In the genomic region with DNA sequence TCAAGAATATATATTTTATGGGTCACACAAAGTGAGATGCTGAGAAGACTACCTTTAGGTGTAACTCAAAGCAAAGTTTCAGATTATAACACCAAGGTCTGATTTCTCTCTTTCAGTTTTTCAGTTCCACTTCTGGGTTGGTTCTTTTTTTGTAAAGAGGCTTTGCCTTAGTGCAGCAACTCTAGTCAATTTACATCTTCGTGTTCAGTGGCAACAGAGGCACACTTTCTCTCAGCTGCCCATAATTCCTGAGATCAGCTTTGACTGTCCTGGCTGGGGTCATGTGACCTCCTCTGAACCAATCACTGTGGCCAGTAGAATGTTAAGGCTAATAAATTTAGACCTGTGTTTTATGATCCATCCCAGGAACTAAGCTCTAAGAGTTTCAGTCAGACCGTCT, we compare ENCODE assay signal across 12 cellular contexts.
DNase-seq lines count a peak whose midpoint lies in the region; ATAC-seq, FAIRE-seq and TF ChIP-seq lines count a peak whose summit lies in the region.
"Had no signal": no experiment of that assay in that cellular context is flagged by ENCODE, and none has a peak within 500 bp of the region (broad histone marks: within the 10 kb centered on the region; RNA-seq: fewer than 3 reads in every experiment).

No MANE protein-coding gene starts in this region.

- ATAC-seq in GM18520 (IDR thresholded peaks at IDR 0.05; ENCODE audit: unreplicated experiment) (peak; percentile 78), GM21515 (IDR thresholded peaks at IDR 0.05; ENCODE audit: unreplicated experiment) (peak; percentile 85), HG03045 (IDR thresholded peaks at IDR 0.05; ENCODE audit: unreplicated experiment) (peak; percentile 87), GM12878 (peak; percentile 90)
- ATAC-seq: heart right ventricle, PC-3 had no signal

- no peak overlapping the region for H3K4me3 Mint-ChIP-seq in Calu3 (ENCODE audit: low read depth, unreplicated experiment)
- H3K4me3 Mint-ChIP-seq: activated naive CD4-positive, alpha-beta T cell treated with anti-CD3 and anti-CD28 coated beads, Interleukin-2, amount 10 ng/mL, durations not matched to agents 7 days and 5 days; CD4-positive, CD25-positive, alpha-beta regulatory T cell had no signal

- no peaks in the 10 kb centered on the region for H3K9me3 Mint-ChIP-seq in Calu3 (ENCODE audit: low read depth, unreplicated experiment)

- no peak for TF ChIP-seq RAD21 in GM12878 (IDR thresholded peaks at IDR 0.05; ENCODE audit: insufficient read depth, low read depth, low read length)

- RAD21 ChIA-PET in GM12878 (lab: Charles Lee; ENCODE audit: unreplicated experiment), result no interaction called here

- H3K9me3 ChIP-seq in GM12878 (replicated peaks; ENCODE audit: control insufficient read depth, insufficient read depth, low read length), result no peaks in the 10 kb centered on the region
- H3K9me3 ChIP-seq: heart right ventricle had no signal

- CTCF ChIA-PET in GM12878 (lab: Yijun Ruan, JAX), result no interaction called here
- CTCF ChIA-PET in Calu3 (lab: Charles Lee), result no interaction called here

- POLR2A ChIA-PET in GM12878 (lab: Charles Lee), result no interaction called here

- no peaks in the 10 kb centered on the region for H3K27me3 Mint-ChIP-seq in Calu3 (ENCODE audit: unreplicated experiment)
- H3K27me3 Mint-ChIP-seq: activated naive CD4-positive, alpha-beta T cell treated with anti-CD3 and anti-CD28 coated beads, Interleukin-2, amount 10 ng/mL, durations not matched to agents 7 days and 5 days; CD4-positive, CD25-positive, alpha-beta regulatory T cell had no signal

- H3K4me3 ChIP-seq in GM12878, result no peak overlapping the region
- H3K4me3 ChIP-seq: heart right ventricle had no signal

- TF ChIP-seq EP300 in GM12878 (IDR thresholded peaks at IDR 0.05; ENCODE audit: borderline replicate concordance in 1 of 2, control insufficient read depth in 1 of 2, low read depth in 2 of 2, low read length in 2 of 2), result no peak

- H3K4me2 ChIP-seq in GM12878 (ENCODE audit: control insufficient read depth, insufficient read depth), result peak overlapping the region; percentile 19; the same call in 1 of the 2 replicates

- intact Hi-C loops in GM12878 (cut with micrococcal nuclease; ENCODE audit: unreplicated experiment) (no loop called here), Calu3 (cut with micrococcal nuclease; ENCODE audit: unreplicated experiment) (no loop called here)

- SMC1A ChIA-PET in GM12878 (lab: Charles Lee; ENCODE audit: uncharacterized antibody, unreplicated experiment), result interaction anchor here (1.4 kb wide), 1 partner anchor 22 kb away, joined by 4 read pairs; no protein-coding TSS in a partner anchor

- 5% methylated on average over 2 of the region's 2 CpGs for WGBS in GM12878 (ENCODE audit: insufficient coverage, insufficient replicate concordance, low lambda C conversion rate, missing lambda C conversion rate)

- DNase-seq in GM12878 (ENCODE audit: low read depth, low spot score) (peak; percentile 52), NCI-H128 (lab: John Stamatoyannopoulos, UW; ENCODE audit: unreplicated experiment) (no peak), DMS53 treated with DMSO at 0.1 percent for 48 hours (lab: John Stamatoyannopoulos, UW; ENCODE audit: unreplicated experiment) (no peak), NCI-H2227 treated with DMSO at 0.1 percent for 48 hours (lab: John Stamatoyannopoulos, UW) (no peak), Calu3 (no peak)
- DNase-seq: activated naive CD4-positive, alpha-beta T cell treated with anti-CD3 and anti-CD28 coated beads, Interleukin-2, amount 10 ng/mL, durations not matched to agents 7 days and 5 days; CD4-positive, CD25-positive, alpha-beta regulatory T cell; heart right ventricle; PC-3 had no signal

- no peaks in the 10 kb centered on the region for H3K36me3 Mint-ChIP-seq in Calu3 (ENCODE audit: insufficient read depth, unreplicated experiment)
- H3K36me3 Mint-ChIP-seq: activated naive CD4-positive, alpha-beta T cell treated with anti-CD3 and anti-CD28 coated beads, Interleukin-2, amount 10 ng/mL, durations not matched to agents 7 days and 5 days; CD4-positive, CD25-positive, alpha-beta regulatory T cell had no signal

- H3K79me2 ChIP-seq in GM12878 (ENCODE audit: control insufficient read depth, insufficient read depth, low read length), result no peaks in the 10 kb centered on the region

- peaks cover 11% of the 10 kb centered on the region for H3K4me1 ChIP-seq in GM12878 (ENCODE audit: control insufficient read depth, insufficient read depth, low read length)
- H3K4me1 ChIP-seq: heart right ventricle had no signal

- H3K36me3 ChIP-seq in GM12878 (ENCODE audit: control insufficient read depth in 2 of 2, insufficient read depth in 2 of 2, low read length in 1 of 2), result no peaks in the 10 kb centered on the region
- H3K36me3 ChIP-seq: heart right ventricle had no signal

- no peak overlapping the region for H3K9ac ChIP-seq in GM12878 (ENCODE audit: control insufficient read depth, insufficient read depth, low read length)

- BruUV-seq in GM12878 (replicated peaks; lab: Mats Ljungman, UMichigan) (no TSS peak), Calu3 (replicated peaks; lab: Mats Ljungman, UMichigan) (no TSS peak)

- no peaks in the 10 kb centered on the region for H3K4me1 Mint-ChIP-seq in Calu3 (ENCODE audit: low read depth, unreplicated experiment)
- H3K4me1 Mint-ChIP-seq: activated naive CD4-positive, alpha-beta T cell treated with anti-CD3 and anti-CD28 coated beads, Interleukin-2, amount 10 ng/mL, durations not matched to agents 7 days and 5 days; CD4-positive, CD25-positive, alpha-beta regulatory T cell had no signal

- no peaks in the 10 kb centered on the region for H3K27me3 ChIP-seq in GM12878 (replicated peaks in 1 of 2; ENCODE audit: control insufficient read depth in 2 of 2, insufficient read depth in 2 of 2, low read length in 1 of 2)
- H3K27me3 ChIP-seq: heart right ventricle had no signal

- TF ChIP-seq POLR2A in GM12878 (IDR thresholded peaks at IDR 0.05; ENCODE audit: low read depth, low read length), result no peak

- in situ Hi-C loops in GM12878 (cut with MboI), result no loop called here

- TF ChIP-seq CTCF in GM12878 (IDR thresholded peaks at IDR 0.05 in 2 of 3, conservative IDR thresholded peaks at IDR 0.05 in 1 of 3; ENCODE audit: control insufficient read depth in 2 of 3, extremely low read depth in 1 of 3, insufficient read depth in 1 of 3, low read depth in 3 of 3, low read length in 3 of 3) (no peak), Calu3 (IDR thresholded peaks at IDR 0.05; ENCODE audit: unreplicated experiment) (no peak)

- no peaks in the 10 kb centered on the region for H4K20me1 ChIP-seq in GM12878 (ENCODE audit: control insufficient read depth, insufficient read depth)

- H3K27ac ChIP-seq in GM12878 (ENCODE audit: control insufficient read depth, insufficient read depth), result peak overlapping the region; percentile 13; the same call in 1 of the 2 replicates
- H3K27ac ChIP-seq: heart right ventricle had no signal

- no peak overlapping the region for H2AFZ ChIP-seq in GM12878 (ENCODE audit: control insufficient read depth, low read depth, low read length)

- no peak overlapping the region for H3K27ac Mint-ChIP-seq in Calu3 (ENCODE audit: unreplicated experiment)
- H3K27ac Mint-ChIP-seq: activated naive CD4-positive, alpha-beta T cell treated with anti-CD3 and anti-CD28 coated beads, Interleukin-2, amount 10 ng/mL, durations not matched to agents 7 days and 5 days; CD4-positive, CD25-positive, alpha-beta regulatory T cell had no signal

- peak; percentile 71 for FAIRE-seq in GM12878 (lab: Jason Lieb, UNC)

TF ChIP-seq in GM12878, 131 proteins besides CTCF, POLR2A, EP300 and RAD21:
- TF ChIP-seq, protein P1, sequence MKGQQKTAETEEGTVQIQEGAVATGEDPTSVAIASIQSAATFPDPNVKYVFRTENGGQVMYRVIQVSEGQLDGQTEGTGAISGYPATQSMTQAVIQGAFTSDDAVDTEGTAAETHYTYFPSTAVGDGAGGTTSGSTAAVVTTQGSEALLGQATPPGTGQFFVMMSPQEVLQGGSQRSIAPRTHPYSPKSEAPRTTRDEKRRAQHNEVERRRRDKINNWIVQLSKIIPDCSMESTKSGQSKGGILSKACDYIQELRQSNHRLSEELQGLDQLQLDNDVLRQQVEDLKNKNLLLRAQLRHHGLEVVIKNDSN (IDR thresholded peaks at IDR 0.05; ENCODE audit: borderline replicate concordance, extremely low read length, insufficient read depth, low read depth, low read length), result peak; percentile 60
- peak; percentile 48; the same call in 1 of the 2 replicates for TF ChIP-seq RAD51 (IDR thresholded peaks at IDR 0.05)
- TF ChIP-seq CBFB (IDR thresholded peaks at IDR 0.05; ENCODE audit: low read depth), result no peak
- peak; percentile 22; the same call in 1 of the 2 replicates for TF ChIP-seq SPI1 (IDR thresholded peaks at IDR 0.05; ENCODE audit: borderline replicate concordance, insufficient read depth, low read depth, low read length)
